9 cellular contexts compared by ENCODE assay signal in genomic region chr19:40744554-40745401, GRCh38. TPM values are rescaled to one million over a fixed set of nuclear protein-coding genes. Genes with fewer than 3 reads are reported as not detected.
DNase-seq lines count a peak whose midpoint lies in the region; ATAC-seq and TF ChIP-seq lines count a peak whose summit lies in the region.
"Had no signal": no experiment of that assay in that cellular context is flagged by ENCODE, and none has a peak within 500 bp of the region (broad histone marks: within the 10 kb centered on the region; RNA-seq: fewer than 3 reads in every experiment).

No MANE protein-coding gene starts in this region.

- ATAC-seq in activated B cell treated with CpG ODN at 0.5 μM for 24 hours (ENCODE audit: low read depth) (peak; percentile 25), gastroesophageal sphincter (no peak)
- peak; percentile 55 for ATAC-seq in stimulated activated effector memory CD8-positive, alpha-beta T cell treated with anti-CD3 and anti-CD28 coated beads, Interleukin-12 subunit alpha, Interleukin-12 subunit beta, amount 100 ng/mL, for 72 hours

- no peak for TF ChIP-seq CTCF in activated B cell treated with CpG ODN at 0.5 μM for 24 hours (IDR thresholded peaks at IDR 0.05)
- no peak for TF ChIP-seq CTCF in gastroesophageal sphincter (IDR thresholded peaks at IDR 0.05)
- no peak for TF ChIP-seq CTCF in CD14-positive monocyte (IDR thresholded peaks at IDR 0.05)

- no peaks in the 10 kb centered on the region for H3K27me3 ChIP-seq in gastroesophageal sphincter

- no peak overlapping the region for H3K4me3 Mint-ChIP-seq in activated B cell treated with CpG ODN at 0.5 μM for 24 hours
- H3K4me3 Mint-ChIP-seq in stimulated activated effector memory CD8-positive, alpha-beta T cell treated with anti-CD3 and anti-CD28 coated beads, Interleukin-12 subunit alpha, Interleukin-12 subunit beta, amount 100 ng/mL, for 72 hours = no peak overlapping the region
- no peak overlapping the region for H3K4me3 Mint-ChIP-seq in CD14-positive monocyte

- peaks cover 0 to 41% (median 3%) of the 10 kb centered on the region in 3 donors for H3K4me1 ChIP-seq in gastroesophageal sphincter

- TF ChIP-seq POLR2A in gastroesophageal sphincter (IDR thresholded peaks at IDR 0.05) = no peak

- peaks cover 11% of the 10 kb centered on the region for H3K36me3 Mint-ChIP-seq in activated B cell treated with CpG ODN at 0.5 μM for 24 hours (ENCODE audit: low read depth)
- no peaks in the 10 kb centered on the region for H3K36me3 Mint-ChIP-seq in stimulated activated effector memory CD8-positive, alpha-beta T cell treated with anti-CD3 and anti-CD28 coated beads, Interleukin-12 subunit alpha, Interleukin-12 subunit beta, amount 100 ng/mL, for 72 hours
- peaks cover 14 to 31% of the 10 kb centered on the region in 2 donors for H3K36me3 Mint-ChIP-seq in CD14-positive monocyte

- H3K4me1 Mint-ChIP-seq in activated B cell treated with CpG ODN at 0.5 μM for 24 hours (peaks cover 16% of the 10 kb centered on the region), CD14-positive monocyte (peaks cover 29% of the 10 kb centered on the region)
- peaks cover 13% of the 10 kb centered on the region for H3K4me1 Mint-ChIP-seq in stimulated activated effector memory CD8-positive, alpha-beta T cell treated with anti-CD3 and anti-CD28 coated beads, Interleukin-12 subunit alpha, Interleukin-12 subunit beta, amount 100 ng/mL, for 72 hours

- H3K27ac Mint-ChIP-seq in activated B cell treated with CpG ODN at 0.5 μM for 24 hours (no peak overlapping the region), CD14-positive monocyte (peak overlapping the region in 3 of 7 donors; percentile 53 to 72 (median 68))
- H3K27ac Mint-ChIP-seq in stimulated activated effector memory CD8-positive, alpha-beta T cell treated with anti-CD3 and anti-CD28 coated beads, Interleukin-12 subunit alpha, Interleukin-12 subunit beta, amount 100 ng/mL, for 72 hours = no peak overlapping the region

- CTCF ChIA-PET in activated B cell treated with CpG ODN at 0.5 μM for 24 hours (lab: Charles Lee) = interaction anchor here (0.7 to 3.0 kb wide), 4 partner anchors 62 to 79 kb away, joined by 3 to 10 read pairs (median 3); no protein-coding TSS in a partner anchor

- no peak overlapping the region for H3K4me3 ChIP-seq in gastroesophageal sphincter
- H3K4me3 ChIP-seq: SK-N-MC had no signal

- TF ChIP-seq EP300 in gastroesophageal sphincter (IDR thresholded peaks at IDR 0.05) = no peak

- no peaks in the 10 kb centered on the region for H3K27me3 Mint-ChIP-seq in activated B cell treated with CpG ODN at 0.5 μM for 24 hours
- peaks cover 0 to 2% (median 1%) of the 10 kb centered on the region in 3 donors for H3K27me3 Mint-ChIP-seq in CD14-positive monocyte (ENCODE audit: low read depth in 3 of 3)

- H3K9me3 ChIP-seq in gastroesophageal sphincter = no peaks in the 10 kb centered on the region

- peaks cover 0 to 30% of the 10 kb centered on the region in 2 donors for H3K36me3 ChIP-seq in gastroesophageal sphincter

- H3K27ac ChIP-seq in gastroesophageal sphincter = peak overlapping the region in 3 of 4 donors; percentile 22 to 43 (median 40)
- H3K27ac ChIP-seq: SK-N-MC had no signal

- WGBS in gastroesophageal sphincter (ENCODE audit: low coverage in 1 of 2), 2 donors = 62 to 67% methylated on average over 1 to 3 of the region's 17 CpGs

- in situ Hi-C loops in KBM-7 (cut with MboI; ENCODE audit: low pct_unique_long_range_greater_than_20kb, low sequenced_read_pairs) = no loop called here

- H3K9me3 Mint-ChIP-seq in activated B cell treated with CpG ODN at 0.5 μM for 24 hours (no peaks in the 10 kb centered on the region), CD14-positive monocyte (no peaks in the 10 kb centered on the region)
- H3K9me3 Mint-ChIP-seq in stimulated activated effector memory CD8-positive, alpha-beta T cell treated with anti-CD3 and anti-CD28 coated beads, Interleukin-12 subunit alpha, Interleukin-12 subunit beta, amount 100 ng/mL, for 72 hours = no peaks in the 10 kb centered on the region

- DNase-seq in NCI-H82 (lab: John Stamatoyannopoulos, UW) (peak; percentile 33), NCI-H82 treated with DMSO at 0.1 percent for 48 hours (lab: John Stamatoyannopoulos, UW; ENCODE audit: unreplicated experiment) (no peak), activated B cell treated with CpG ODN at 0.5 μM for 24 hours (no peak), anterior cingulate cortex (lab: John Stamatoyannopoulos, UW) (no peak), KBM-7 (no peak), CD14-positive monocyte (ENCODE audit: low spot score) (no peak)
- DNase-seq in stimulated activated effector memory CD8-positive, alpha-beta T cell treated with anti-CD3 and anti-CD28 coated beads, Interleukin-12 subunit alpha, Interleukin-12 subunit beta, amount 100 ng/mL, for 72 hours (ENCODE audit: low spot score in 2 of 2) = peak in 1 of 2 donors; percentile 64

- POLR2A ChIA-PET in activated B cell treated with CpG ODN at 0.5 μM for 24 hours (lab: Charles Lee) = interaction anchor here (0.6 to 2.8 kb wide), 5 partner anchors 13 to 432 kb away, joined by 3 to 17 read pairs (median 5); partner anchors contain the start of genes COQ8B, ITPKC and RAB4B

- intact Hi-C loops in activated B cell treated with CpG ODN at 0.5 μM for 24 hours (cut with micrococcal nuclease) (no loop called here), CD14-positive monocyte (cut with micrococcal nuclease) (no loop called here)

RNA-seq across cellular contexts. Expression of gene ACTMAP, which starts 5.5 kb away (rescaled TPM):
- total RNA-seq in activated B cell treated with CpG ODN at 0.5 μM for 24 hours (8.5 and 12.7 TPM in 2 replicates), gastroesophageal sphincter (1 to 10 TPM in 3 of 4 donors, under 1 TPM in 1; 0.89 to 2.4 (median 2.0) TPM)
- 1 to 10 TPM; 4.3 to 8.5 TPM for polyA plus RNA-seq in CD14-positive monocyte

RNA-seq across cellular contexts. Expression of gene SNRPA, which starts 6.2 kb away (rescaled TPM):
- total RNA-seq in activated B cell treated with CpG ODN at 0.5 μM for 24 hours (138 TPM in 2 replicates), gastroesophageal sphincter (10 to 100 TPM; 24.5 to 56.0 (median 48.2) TPM)
- polyA plus RNA-seq in CD14-positive monocyte = 10 to 100 TPM; 27.9 to 44.2 TPM

RNA-seq across cellular contexts. Expression of gene ITPKC, which starts 27.9 kb away (rescaled TPM):
- total RNA-seq in activated B cell treated with CpG ODN at 0.5 μM for 24 hours (13.0 and 13.3 TPM in 2 replicates), gastroesophageal sphincter (10 to 100 TPM; 25.2 to 71.8 (median 30.6) TPM)
- polyA plus RNA-seq in CD14-positive monocyte = 1 to 10 TPM; 2.7 to 2.9 TPM

RNA-seq across cellular contexts. Expression of gene COQ8B, which starts 28.1 kb away (rescaled TPM):
- 34.4 and 38.5 TPM in 2 replicates for total RNA-seq in activated B cell treated with CpG ODN at 0.5 μM for 24 hours
- total RNA-seq in gastroesophageal sphincter = 10 to 100 TPM; 27.3 to 50.5 (median 44.7) TPM
- 10 to 100 TPM; 16.0 to 23.4 TPM for polyA plus RNA-seq in CD14-positive monocyte

RNA-seq across cellular contexts. Expression of gene MIA, which starts 30.5 kb away (rescaled TPM):
- total RNA-seq in activated B cell treated with CpG ODN at 0.5 μM for 24 hours = 1.1 and 1.4 TPM in 2 replicates
- total RNA-seq in gastroesophageal sphincter = 1 to 10 TPM in 3 of 4 donors, not detected in 1; 1.4 to 9.2 (median 3.1) TPM
- polyA plus RNA-seq in CD14-positive monocyte = not detected
